ENCODE assay signal across 9 cellular contexts in the genomic region with DNA sequence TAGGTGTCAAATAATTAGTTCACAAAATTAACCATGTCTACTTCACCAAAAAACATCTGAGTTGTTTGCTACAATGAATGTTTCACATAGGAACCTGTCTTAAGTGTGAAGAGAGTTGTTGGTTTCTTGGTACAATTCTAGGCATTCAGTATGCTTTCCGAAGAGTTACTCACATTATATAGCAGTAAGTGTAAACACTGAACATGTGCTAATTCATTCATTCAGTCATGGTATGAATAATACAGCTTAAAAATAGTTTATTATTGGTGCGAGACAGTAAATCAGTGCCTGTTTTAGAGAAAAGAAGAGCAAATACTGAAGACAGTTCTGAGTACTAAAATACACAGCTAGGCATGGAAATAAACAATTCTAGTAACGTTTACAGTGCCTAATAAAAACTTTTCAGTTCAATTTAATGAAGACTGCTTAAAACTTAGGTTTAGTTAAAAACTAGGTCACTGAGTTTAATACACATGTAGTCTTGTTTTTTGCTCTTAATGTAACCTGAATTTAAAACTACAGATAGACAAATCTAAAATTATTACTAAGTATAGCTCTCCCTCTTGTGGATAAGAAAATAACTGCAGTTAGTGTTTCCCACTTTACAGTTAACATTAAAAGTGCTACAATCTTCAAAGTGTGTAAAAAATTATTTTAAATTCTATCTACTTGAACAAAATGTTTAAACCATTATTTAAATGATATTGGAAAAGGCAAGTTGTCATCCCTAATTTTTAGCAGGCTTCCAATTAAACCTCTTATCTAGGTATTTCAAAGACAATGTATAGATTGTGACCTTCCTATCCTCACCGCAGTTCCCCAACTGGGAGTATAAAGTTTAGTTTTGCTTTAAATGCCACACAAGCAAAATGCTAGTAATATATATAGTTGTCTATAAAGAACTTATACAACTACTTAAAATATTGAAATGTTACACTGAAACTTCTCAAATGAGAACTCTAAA. TPM values are rescaled to one million over a fixed set of nuclear protein-coding genes. Genes with fewer than 3 reads are reported as not detected.
DNase-seq lines count a peak whose midpoint lies in the region; ATAC-seq, FAIRE-seq and TF ChIP-seq lines count a peak whose summit lies in the region.
"Had no signal": no experiment of that assay in that cellular context is flagged by ENCODE, and none has a peak within 500 bp of the region (broad histone marks: within the 10 kb centered on the region; RNA-seq: fewer than 3 reads in every experiment).

No MANE protein-coding gene starts in this region.

- H3K4me1 ChIP-seq in Peyer's patch (no peaks in the 10 kb centered on the region), esophagus muscularis mucosa (no peaks in the 10 kb centered on the region), psoas muscle (no peaks in the 10 kb centered on the region)

- DNase-seq in D721Med (ENCODE audit: insufficient read length, low spot score) (no peak), H54 (ENCODE audit: insufficient read length, low spot score) (no peak), Peyer's patch (no peak), esophagus muscularis mucosa (ENCODE audit: extremely low spot score) (no peak), psoas muscle (no peak)
- DNase-seq in stimulated activated naive CD8-positive, alpha-beta T cell treated with anti-CD3 and anti-CD28 coated beads, Interleukin-15, amount 100 ng/mL, for 72 hours: no peak
- DNase-seq in activated effector memory CD4-positive, alpha-beta T cell treated with anti-CD3 and anti-CD28 coated beads, Interleukin-2, amount 50 U/mL, for 16 hours: no peak

- TF ChIP-seq CTCF in D721Med (IDR thresholded peaks at IDR 0.05; ENCODE audit: insufficient read depth, missing control alignments) (peak; percentile 65), Peyer's patch (IDR thresholded peaks at IDR 0.05) (peak in 5 of 6 experiments; percentile 64 to 70 (median 69)), esophagus muscularis mucosa (IDR thresholded peaks at IDR 0.05) (peak; percentile 68 to 78 (median 77)), psoas muscle (IDR thresholded peaks at IDR 0.05) (peak; percentile 77)

- H3K4me3 Mint-ChIP-seq in stimulated activated naive CD8-positive, alpha-beta T cell treated with anti-CD3 and anti-CD28 coated beads, Interleukin-15, amount 100 ng/mL, for 72 hours: no peak overlapping the region
- H3K4me3 Mint-ChIP-seq: memory B cell had no signal

- intact Hi-C loops in esophagus muscularis mucosa (cut with DNase I) (loop anchor here (1.0 kb wide), 1 partner anchor 616 kb away; no protein-coding TSS in a partner anchor), psoas muscle (cut with DNase I) (loop anchor here (2.0 to 5.0 kb wide), 2 partner anchors 616 kb away; no protein-coding TSS in a partner anchor)

- H3K4me3 ChIP-seq in Peyer's patch (no peak overlapping the region), esophagus muscularis mucosa (no peak overlapping the region), psoas muscle (no peak overlapping the region)

- FAIRE-seq in D721Med (lab: Jason Lieb, UNC): no peak
- FAIRE-seq in H54 (lab: Jason Lieb, UNC): peak; percentile 41

- no peaks in the 10 kb centered on the region for H3K27me3 Mint-ChIP-seq in stimulated activated naive CD8-positive, alpha-beta T cell treated with anti-CD3 and anti-CD28 coated beads, Interleukin-15, amount 100 ng/mL, for 72 hours
- H3K27me3 Mint-ChIP-seq: memory B cell had no signal

- H3K4me1 Mint-ChIP-seq in stimulated activated naive CD8-positive, alpha-beta T cell treated with anti-CD3 and anti-CD28 coated beads, Interleukin-15, amount 100 ng/mL, for 72 hours: peaks cover 12% of the 10 kb centered on the region
- H3K4me1 Mint-ChIP-seq: memory B cell had no signal

- no peak for TF ChIP-seq EP300 in esophagus muscularis mucosa (IDR thresholded peaks at IDR 0.05)

- WGBS in esophagus muscularis mucosa: 61% methylated on average over 4 of the region's 4 CpGs
- WGBS in psoas muscle, 3 donors: 84 to 91% (median 86%) methylated on average over 4 of the region's 4 CpGs

- H3K36me3 ChIP-seq in Peyer's patch (peaks cover 0 to 36% (median 0%) of the 10 kb centered on the region in 3 donors), esophagus muscularis mucosa (peaks cover 8 to 49% (median 28%) of the 10 kb centered on the region in 4 donors), psoas muscle (ENCODE audit: insufficient read depth in 1 of 2, low read depth in 1 of 2) (peaks cover 0 to 87% of the 10 kb centered on the region in 2 donors)

- H3K9me3 ChIP-seq in Peyer's patch: no peaks in the 10 kb centered on the region
- H3K9me3 ChIP-seq in esophagus muscularis mucosa: no peaks in the 10 kb centered on the region
- H3K9me3 ChIP-seq in psoas muscle: no peaks in the 10 kb centered on the region

- no peaks in the 10 kb centered on the region for H3K9me3 Mint-ChIP-seq in stimulated activated naive CD8-positive, alpha-beta T cell treated with anti-CD3 and anti-CD28 coated beads, Interleukin-15, amount 100 ng/mL, for 72 hours
- H3K9me3 Mint-ChIP-seq: memory B cell had no signal

- H3K27me3 ChIP-seq in Peyer's patch (no peaks in the 10 kb centered on the region), esophagus muscularis mucosa (no peaks in the 10 kb centered on the region), psoas muscle (ENCODE audit: insufficient read depth in 3 of 3, low read length in 2 of 3) (no peaks in the 10 kb centered on the region)

- no peak overlapping the region for H3K27ac ChIP-seq in Peyer's patch
- no peak overlapping the region for H3K27ac ChIP-seq in esophagus muscularis mucosa (replicated peaks in 1 of 4)
- H3K27ac ChIP-seq in psoas muscle: no peak overlapping the region

- ATAC-seq in psoas muscle: peak in 2 of 4 donors; percentile 55 to 76
- no peak for ATAC-seq in stimulated activated naive CD8-positive, alpha-beta T cell treated with anti-CD3 and anti-CD28 coated beads, Interleukin-15, amount 100 ng/mL, for 72 hours
- ATAC-seq in GM18498 (IDR thresholded peaks at IDR 0.05; ENCODE audit: unreplicated experiment): no peak

- no peak for TF ChIP-seq POLR2A in H54 (IDR thresholded peaks at IDR 0.05; ENCODE audit: low read depth, low read length)
- TF ChIP-seq POLR2A in Peyer's patch (IDR thresholded peaks at IDR 0.05): no peak
- no peak for TF ChIP-seq POLR2A in esophagus muscularis mucosa (IDR thresholded peaks at IDR 0.05; ENCODE audit: low read depth)

- H3K27ac Mint-ChIP-seq in stimulated activated naive CD8-positive, alpha-beta T cell treated with anti-CD3 and anti-CD28 coated beads, Interleukin-15, amount 100 ng/mL, for 72 hours: no peak overlapping the region
- H3K27ac Mint-ChIP-seq: memory B cell had no signal

RNA-seq across cellular contexts. Expression of a gene that starts 20.1 kb away (rescaled TPM):
- total RNA-seq in Peyer's patch: not detected
- total RNA-seq in esophagus muscularis mucosa: 1 to 10 TPM; 1.2 to 2.2 (median 1.6) TPM
- 1 to 10 TPM; 2.7 to 4.0 (median 3.2) TPM for total RNA-seq in psoas muscle
- polyA plus RNA-seq in psoas muscle: 1 to 10 TPM in 2 of 3 donors, under 1 TPM in 1; 0.74 to 2.0 (median 1.8) TPM

RNA-seq across cellular contexts. Expression of a gene that starts 20.2 kb away (rescaled TPM):
- total RNA-seq in Peyer's patch (100 to 1,000 TPM in 1 of 4 donors, 10 to 100 TPM in 3; 37.8 to 139 (median 49.4) TPM), esophagus muscularis mucosa (10 to 100 TPM; 40.0 to 71.9 (median 56.5) TPM), psoas muscle (10 to 100 TPM; 32.0 to 63.8 (median 40.9) TPM)
- 10 to 100 TPM; 26.3 to 40.2 (median 30.0) TPM for polyA plus RNA-seq in psoas muscle
